In genomic region chr10:133237241-133238065, GRCh38 we compare ENCODE assay signal across 13 cellular contexts. TPM values are rescaled to one million over a fixed set of nuclear protein-coding genes. Genes with fewer than 3 reads are reported as not detected.
DNase-seq lines count a peak whose midpoint lies in the region; ATAC-seq and TF ChIP-seq lines count a peak whose summit lies in the region.
"Had no signal": no experiment of that assay in that cellular context is flagged by ENCODE, and none has a peak within 500 bp of the region (broad histone marks: within the 10 kb centered on the region; RNA-seq: fewer than 3 reads in every experiment).

A gene with protein sequence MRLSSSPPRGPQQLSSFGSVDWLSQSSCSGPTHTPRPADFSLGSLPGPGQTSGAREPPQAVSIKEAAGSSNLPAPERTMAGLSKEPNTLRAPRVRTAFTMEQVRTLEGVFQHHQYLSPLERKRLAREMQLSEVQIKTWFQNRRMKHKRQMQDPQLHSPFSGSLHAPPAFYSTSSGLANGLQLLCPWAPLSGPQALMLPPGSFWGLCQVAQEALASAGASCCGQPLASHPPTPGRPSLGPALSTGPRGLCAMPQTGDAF (plus strand): TSS chr10:133237855. CDS start chr10:133237915, 60 bp downstream.

- DNase-seq in T-cell (no peak), PC-9 (no peak), SKM-1 treated with dmso at 0.1 percent for 144 hours (lab: John Stamatoyannopoulos, UW; ENCODE audit: unreplicated experiment) (no peak)
- DNase-seq in stimulated activated effector memory CD8-positive, alpha-beta T cell treated with anti-CD3 and anti-CD28 coated beads, Interleukin-12 subunit alpha, Interleukin-12 subunit beta, amount 100 ng/mL, for 72 hours (ENCODE audit: low spot score in 2 of 2), result no peak
- DNase-seq: midbrain, NCI-H526 treated with DMSO at 0.1 percent for 48 hours had no signal

- no peaks in the 10 kb centered on the region for H4K20me1 ChIP-seq in PC-9 (ENCODE audit: insufficient read depth)

- H3K4me2 ChIP-seq in PC-9, result no peak within 1 kb of the TSS

- H3K36me3 Mint-ChIP-seq in T-cell, result no peaks in the 10 kb centered on the region
- H3K36me3 Mint-ChIP-seq in stimulated activated effector memory CD8-positive, alpha-beta T cell treated with anti-CD3 and anti-CD28 coated beads, Interleukin-12 subunit alpha, Interleukin-12 subunit beta, amount 100 ng/mL, for 72 hours, result no peaks in the 10 kb centered on the region
- H3K36me3 Mint-ChIP-seq: brain had no signal

- POLR2A ChIA-PET in T-cell (lab: Charles Lee), result no interaction called here
- POLR2A ChIA-PET in PC-9 (lab: Charles Lee; ENCODE audit: unreplicated experiment), result no interaction called here

- H3K9me2 ChIP-seq in PC-9 (ENCODE audit: insufficient read depth), result no peaks in the 10 kb centered on the region

- no peak within 1 kb of the TSS for H3K27ac Mint-ChIP-seq in T-cell
- no peak within 1 kb of the TSS for H3K27ac Mint-ChIP-seq in stimulated activated effector memory CD8-positive, alpha-beta T cell treated with anti-CD3 and anti-CD28 coated beads, Interleukin-12 subunit alpha, Interleukin-12 subunit beta, amount 100 ng/mL, for 72 hours
- H3K27ac Mint-ChIP-seq: brain; T-helper 1 cell treated with Interleukin-12 subunit alpha and Interleukin-12 subunit beta and Interleukin-4 antibody, amounts not matched to agents 30 μg/mL and 1 μg/mL, for 36 hours had no signal

- H3K36me3 ChIP-seq in HUES6 (ENCODE audit: control insufficient read depth, insufficient read depth, low read length) (peaks cover 4% of the 10 kb centered on the region; the same call in 1 of the 2 replicates), PC-9 (ENCODE audit: low read depth) (no peaks in the 10 kb centered on the region)

- CTCF ChIA-PET in T-cell (lab: Charles Lee), result no interaction called here
- CTCF ChIA-PET in PC-9 (lab: Charles Lee), result interaction anchor here (0.7 kb wide), 1 partner anchor 31 kb away, joined by 5 read pairs; no protein-coding TSS in a partner anchor

- no peak within 1 kb of the TSS for H2AFZ ChIP-seq in PC-9
- H2AFZ ChIP-seq: GM23248 had no signal

- TF ChIP-seq CTCF in PC-9 (conservative IDR thresholded peaks at IDR 0.05), result no peak

- H3K4me1 Mint-ChIP-seq in T-cell, result peaks cover 16 to 29% (median 22%) of the 10 kb centered on the region in 3 donors
- H3K4me1 Mint-ChIP-seq in stimulated activated effector memory CD8-positive, alpha-beta T cell treated with anti-CD3 and anti-CD28 coated beads, Interleukin-12 subunit alpha, Interleukin-12 subunit beta, amount 100 ng/mL, for 72 hours, result peaks cover 19% of the 10 kb centered on the region

- H3K79me2 ChIP-seq in PC-9 (ENCODE audit: low read depth), result no peaks in the 10 kb centered on the region

- H3K9me3 ChIP-seq in HUES6 (ENCODE audit: control insufficient read depth, insufficient read depth, low read depth, low read length) (no peaks in the 10 kb centered on the region), iPS-18c (ENCODE audit: control insufficient read depth, insufficient read depth, low read length) (peaks cover 6% of the 10 kb centered on the region), PC-9 (ENCODE audit: insufficient read depth, low read depth) (no peaks in the 10 kb centered on the region)

- intact Hi-C loops in PC-9 (cut with micrococcal nuclease; ENCODE audit: unreplicated experiment), result no loop called here

- no TSS peak for BruUV-seq in PC-9 (replicated peaks; lab: Mats Ljungman, UMichigan)

- H3K27me3 ChIP-seq in HUES6 (ENCODE audit: control insufficient read depth, insufficient read depth, low read length) (peaks cover 82% of the 10 kb centered on the region), PC-9 (ENCODE audit: insufficient read depth, low read depth) (peaks cover 11% of the 10 kb centered on the region)

- ATAC-seq in T-cell (replicated peaks in 1 of 4), result no peak
- no peak for ATAC-seq in stimulated activated effector memory CD8-positive, alpha-beta T cell treated with anti-CD3 and anti-CD28 coated beads, Interleukin-12 subunit alpha, Interleukin-12 subunit beta, amount 100 ng/mL, for 72 hours
- ATAC-seq in GM21528 (IDR thresholded peaks at IDR 0.05; ENCODE audit: low FRiP score, unreplicated experiment), result no peak

- H3K9me3 Mint-ChIP-seq in T-cell, result no peaks in the 10 kb centered on the region
- no peaks in the 10 kb centered on the region for H3K9me3 Mint-ChIP-seq in stimulated activated effector memory CD8-positive, alpha-beta T cell treated with anti-CD3 and anti-CD28 coated beads, Interleukin-12 subunit alpha, Interleukin-12 subunit beta, amount 100 ng/mL, for 72 hours
- H3K9me3 Mint-ChIP-seq: T-helper 1 cell treated with Interleukin-12 subunit alpha and Interleukin-12 subunit beta and Interleukin-4 antibody, amounts not matched to agents 30 μg/mL and 1 μg/mL, for 36 hours had no signal

- peak within 1 kb of the TSS; percentile 92 for H3K9ac ChIP-seq in HUES6 (ENCODE audit: low read length)
- H3K9ac ChIP-seq: GM23248 had no signal

- peak within 1 kb of the TSS; percentile 84; the same call in 1 of the 2 replicates for H3K27ac ChIP-seq in HUES6 (ENCODE audit: low read depth, low read length)
- no peak within 1 kb of the TSS for H3K27ac ChIP-seq in PC-9
- H3K27ac ChIP-seq: GM23248 had no signal

- H3K27me3 Mint-ChIP-seq in T-cell, result peaks cover 34 to 63% of the 10 kb centered on the region in 2 donors

- H3K4me3 ChIP-seq in HUES6 (ENCODE audit: low read depth, low read length) (peak within 1 kb of the TSS; percentile 74), iPS-18c (ENCODE audit: insufficient read depth, low read depth, low read length) (peak within 1 kb of the TSS; percentile 51), PC-9 (no peak within 1 kb of the TSS)
- H3K4me3 ChIP-seq: GM23248 had no signal

- H3K4me3 Mint-ChIP-seq in T-cell, result peak within 1 kb of the TSS in 2 of 3 donors; percentile 4 to 58
- H3K4me3 Mint-ChIP-seq in stimulated activated effector memory CD8-positive, alpha-beta T cell treated with anti-CD3 and anti-CD28 coated beads, Interleukin-12 subunit alpha, Interleukin-12 subunit beta, amount 100 ng/mL, for 72 hours, result peak within 1 kb of the TSS; percentile 38
- H3K4me3 Mint-ChIP-seq: T-helper 1 cell treated with Interleukin-12 subunit alpha and Interleukin-12 subunit beta and Interleukin-4 antibody, amounts not matched to agents 30 μg/mL and 1 μg/mL, for 36 hours had no signal

- no peaks in the 10 kb centered on the region for H3F3A ChIP-seq in PC-9 (ENCODE audit: insufficient read depth, low read depth)

- H3K4me1 ChIP-seq in HUES6 (ENCODE audit: control insufficient read depth, insufficient read depth, low read length) (peaks cover 27% of the 10 kb centered on the region), PC-9 (replicated peaks; ENCODE audit: insufficient read depth) (no peaks in the 10 kb centered on the region)

RNA-seq across cellular contexts. Expression of the gene that starts here (rescaled TPM):
- total RNA-seq in T-cell, result under 1 TPM in 3 of 5 donors, not detected in 2; 0.12 to 0.13 (median 0.12) TPM
- total RNA-seq in PC-9 (2021), result not detected in 2 replicates
- total RNA-seq: G401, GM23248 had no signal
